Comparison of ENCODE assay signal across 24 cellular contexts in genomic region chr6:54114991-54115390, GRCh38. TPM values are rescaled to one million over a fixed set of nuclear protein-coding genes. Genes with fewer than 3 reads are reported as not detected.
DNase-seq lines count a peak whose midpoint lies in the region; ATAC-seq and TF ChIP-seq lines count a peak whose summit lies in the region.
"Had no signal": no experiment of that assay in that cellular context is flagged by ENCODE, and none has a peak within 500 bp of the region (broad histone marks: within the 10 kb centered on the region; RNA-seq: fewer than 3 reads in every experiment).

No MANE protein-coding gene starts in this region.

- no peaks in the 10 kb centered on the region for H3K36me3 Mint-ChIP-seq in activated CD8-positive, alpha-beta T cell treated with anti-CD3 and anti-CD28 coated beads, Interleukin-2, amount 10 ng/mL, durations not matched to agents 7 days and 5 days (ENCODE audit: low read depth)
- H3K36me3 Mint-ChIP-seq: CD14-positive monocyte; CD8-positive, alpha-beta memory T cell had no signal

- DNase-seq in left ventricle myocardium inferior (no peak), heart right ventricle (no peak), epithelial cell of esophagus (ENCODE audit: low read depth) (peak; percentile 61), mesenchymal stem cell (no peak), SKM-1 treated with dmso at 0.1 percent for 144 hours (lab: John Stamatoyannopoulos, UW; ENCODE audit: unreplicated experiment) (no peak)
- DNase-seq in activated CD8-positive, alpha-beta T cell treated with anti-CD3 and anti-CD28 coated beads, Interleukin-2, amount 10 ng/mL, durations not matched to agents 7 days and 5 days: no peak
- DNase-seq: 8988T; ACHN; AML-193; BE2C; CD4-positive, alpha-beta T cell; CD8-positive, alpha-beta memory T cell; DMS 273 treated with DMSO at 0.1 percent for 48 hours; DMS79; EL; GDM1; HFFc6 had no signal

- H3K9ac ChIP-seq in mesenchymal stem cell (ENCODE audit: low read length): no peak overlapping the region
- H3K9ac ChIP-seq: BLaER1 treated with 17β-estradiol and CSF1 and Interleukin-3, amounts not matched to agents 10 nM and 100 nM had no signal

- H3K18ac ChIP-seq in mesenchymal stem cell (ENCODE audit: low read depth in 1 of 2, low read length in 2 of 2): no peak overlapping the region

- CTCF ChIA-PET in activated CD8-positive, alpha-beta T cell treated with anti-CD3 and anti-CD28 coated beads, Interleukin-2, amount 10 ng/mL, durations not matched to agents 7 days and 5 days (lab: Charles Lee): no interaction called here

- no peaks in the 10 kb centered on the region for H3K4me1 Mint-ChIP-seq in activated CD8-positive, alpha-beta T cell treated with anti-CD3 and anti-CD28 coated beads, Interleukin-2, amount 10 ng/mL, durations not matched to agents 7 days and 5 days (ENCODE audit: low read depth)
- H3K4me1 Mint-ChIP-seq: CD14-positive monocyte; CD8-positive, alpha-beta memory T cell had no signal

- H3K27ac Mint-ChIP-seq in activated CD8-positive, alpha-beta T cell treated with anti-CD3 and anti-CD28 coated beads, Interleukin-2, amount 10 ng/mL, durations not matched to agents 7 days and 5 days: no peak overlapping the region
- H3K27ac Mint-ChIP-seq: CD14-positive monocyte; CD4-positive, alpha-beta T cell; CD8-positive, alpha-beta memory T cell; GM23338; HFFc6 had no signal

- H3K27me3 Mint-ChIP-seq in activated CD8-positive, alpha-beta T cell treated with anti-CD3 and anti-CD28 coated beads, Interleukin-2, amount 10 ng/mL, durations not matched to agents 7 days and 5 days (ENCODE audit: low read depth): no peaks in the 10 kb centered on the region

- no peak overlapping the region for H2AFZ ChIP-seq in mesenchymal stem cell (ENCODE audit: low read depth, low read length)
- H2AFZ ChIP-seq: GM23338 had no signal

- H3K36me3 ChIP-seq in left ventricle myocardium inferior (no peaks in the 10 kb centered on the region), heart right ventricle (no peaks in the 10 kb centered on the region), mesenchymal stem cell (ENCODE audit: control insufficient read depth in 1 of 2, insufficient read depth in 2 of 2, low read depth in 1 of 2, low read length in 2 of 2) (no peaks in the 10 kb centered on the region)
- H3K36me3 ChIP-seq: BE2C; BLaER1 treated with 17β-estradiol and CSF1 and Interleukin-3, amounts not matched to agents 10 nM and 100 nM; HAP-1 had no signal

- intact Hi-C loops in left ventricle myocardium inferior (cut with micrococcal nuclease): no loop called here
- intact Hi-C loops in heart right ventricle (cut with DNase I): no loop called here

- 84 to 87% methylated on average over 1 of the region's 1 CpG for WGBS in heart right ventricle, 2 donors
- 93% methylated on average over 1 of the region's 1 CpG for WGBS in mesenchymal stem cell

- peak overlapping the region; percentile 59 for H3K27ac ChIP-seq in left ventricle myocardium inferior (replicated peaks)
- no peak overlapping the region for H3K27ac ChIP-seq in heart right ventricle
- no peak overlapping the region for H3K27ac ChIP-seq in mesenchymal stem cell (ENCODE audit: low read length, poor library complexity, severe bottlenecking)
- H3K27ac ChIP-seq: A549; BLaER1 treated with 17β-estradiol and CSF1 and Interleukin-3, amounts not matched to agents 10 nM and 100 nM had no signal

- peak overlapping the region; percentile 19 for H3K4me2 ChIP-seq in mesenchymal stem cell (ENCODE audit: low read length, poor library complexity, severe bottlenecking)
- H3K4me2 ChIP-seq: A549; BLaER1 treated with 17β-estradiol and CSF1 and Interleukin-3, amounts not matched to agents 10 nM and 100 nM; GM23338 had no signal

- H3K14ac ChIP-seq in mesenchymal stem cell (ENCODE audit: low read length in 2 of 2): no peak overlapping the region

- H3K9me3 Mint-ChIP-seq in activated CD8-positive, alpha-beta T cell treated with anti-CD3 and anti-CD28 coated beads, Interleukin-2, amount 10 ng/mL, durations not matched to agents 7 days and 5 days (ENCODE audit: insufficient read depth): no peaks in the 10 kb centered on the region
- H3K9me3 Mint-ChIP-seq: CD4-positive, alpha-beta T cell; GM23338; HFFc6 had no signal

- no peak overlapping the region for H3K23ac ChIP-seq in mesenchymal stem cell (ENCODE audit: low read length in 2 of 2)

- no peak overlapping the region for H2BK12ac ChIP-seq in mesenchymal stem cell (ENCODE audit: low read length in 2 of 2)

- no peaks in the 10 kb centered on the region for H3K27me3 ChIP-seq in left ventricle myocardium inferior (ENCODE audit: low read depth)
- no peaks in the 10 kb centered on the region for H3K27me3 ChIP-seq in heart right ventricle
- H3K27me3 ChIP-seq in mesenchymal stem cell (ENCODE audit: control insufficient read depth in 1 of 2, insufficient read depth in 1 of 2, low read length in 2 of 2): no peaks in the 10 kb centered on the region
- H3K27me3 ChIP-seq: BE2C; BLaER1 treated with 17β-estradiol and CSF1 and Interleukin-3, amounts not matched to agents 10 nM and 100 nM had no signal

- H3K4me1 ChIP-seq in left ventricle myocardium inferior (peaks cover 88% of the 10 kb centered on the region), heart right ventricle (peaks cover 6 to 69% (median 29%) of the 10 kb centered on the region in 9 donors), mesenchymal stem cell (ENCODE audit: control insufficient read depth, insufficient read depth, low read depth, low read length) (no peaks in the 10 kb centered on the region)
- H3K4me1 ChIP-seq: A549; BE2C; BLaER1 treated with 17β-estradiol and CSF1 and Interleukin-3, amounts not matched to agents 10 nM and 100 nM; HAP-1 had no signal

- no peak for ATAC-seq in heart right ventricle
- no peak for ATAC-seq in activated CD8-positive, alpha-beta T cell treated with anti-CD3 and anti-CD28 coated beads, Interleukin-2, amount 10 ng/mL, durations not matched to agents 7 days and 5 days
- ATAC-seq: A549, GM12878, GM23338 had no signal

- H3K9me3 ChIP-seq in left ventricle myocardium inferior (replicated peaks): no peaks in the 10 kb centered on the region
- H3K9me3 ChIP-seq in heart right ventricle: no peaks in the 10 kb centered on the region
- H3K9me3 ChIP-seq in mesenchymal stem cell (ENCODE audit: control insufficient read depth, low read length): peaks cover 5% of the 10 kb centered on the region
- H3K9me3 ChIP-seq: A549; BE2C; BLaER1 treated with 17β-estradiol and CSF1 and Interleukin-3, amounts not matched to agents 10 nM and 100 nM; HAP-1 had no signal

- H3K4me3 Mint-ChIP-seq in activated CD8-positive, alpha-beta T cell treated with anti-CD3 and anti-CD28 coated beads, Interleukin-2, amount 10 ng/mL, durations not matched to agents 7 days and 5 days: no peak overlapping the region
- H3K4me3 Mint-ChIP-seq: CD14-positive monocyte; CD4-positive, alpha-beta T cell; CD8-positive, alpha-beta memory T cell; GM23338; HFFc6 had no signal

- H4K8ac ChIP-seq in mesenchymal stem cell (ENCODE audit: low read length): no peak overlapping the region

- no peak for TF ChIP-seq CTCF in left ventricle myocardium inferior (IDR thresholded peaks at IDR 0.05; ENCODE audit: borderline replicate concordance)
- no peak for TF ChIP-seq CTCF in heart right ventricle (IDR thresholded peaks at IDR 0.05)
- TF ChIP-seq CTCF in epithelial cell of esophagus (IDR thresholded peaks at IDR 0.05; ENCODE audit: insufficient read depth, low read depth, low read length, missing control alignments): no peak

- H3K4ac ChIP-seq in mesenchymal stem cell (ENCODE audit: low read depth in 1 of 2, low read length in 2 of 2): no peak overlapping the region

- H2AK5ac ChIP-seq in mesenchymal stem cell (ENCODE audit: low read length, severe bottlenecking): no peak overlapping the region

- H4K91ac ChIP-seq in mesenchymal stem cell (ENCODE audit: low read length): no peak overlapping the region

- H3K79me1 ChIP-seq in mesenchymal stem cell (replicated peaks; ENCODE audit: low read length, poor library complexity, severe bottlenecking): no peaks in the 10 kb centered on the region

- H3K4me3 ChIP-seq in left ventricle myocardium inferior (no peak overlapping the region), heart right ventricle (no peak overlapping the region), epithelial cell of esophagus (ENCODE audit: low read length) (no peak overlapping the region), mesenchymal stem cell (ENCODE audit: insufficient read depth in 1 of 2, low read depth in 1 of 2, low read length in 2 of 2) (no peak overlapping the region)
- H3K4me3 ChIP-seq: A549; BLaER1 treated with 17β-estradiol and CSF1 and Interleukin-3, amounts not matched to agents 10 nM and 100 nM; GM12878; GM23338; HAP-1 had no signal

- POLR2A ChIA-PET in activated CD8-positive, alpha-beta T cell treated with anti-CD3 and anti-CD28 coated beads, Interleukin-2, amount 10 ng/mL, durations not matched to agents 7 days and 5 days (lab: Charles Lee): no interaction called here

- no peak overlapping the region for H2BK120ac ChIP-seq in mesenchymal stem cell (ENCODE audit: low read depth, low read length)

- H2BK5ac ChIP-seq in mesenchymal stem cell (ENCODE audit: low read depth, low read length, poor library complexity, severe bottlenecking): no peak overlapping the region

- no peak overlapping the region for H2BK15ac ChIP-seq in mesenchymal stem cell (ENCODE audit: low read depth, poor library complexity, severe bottlenecking)

RNA-seq across cellular contexts. Expression of gene MLIP, which starts 3.7 kb away (rescaled TPM):
- total RNA-seq in left ventricle myocardium inferior (397 TPM), heart right ventricle (100 to 1,000 TPM; 356 to 486 (median 399) TPM)
- polyA plus RNA-seq in heart right ventricle: 100 to 1,000 TPM; 102 to 153 TPM
- polyA plus RNA-seq in mesenchymal stem cell (2013, experiment 1 of 2): 0.08 TPM
- 0.16 TPM for polyA plus RNA-seq in mesenchymal stem cell (2013, experiment 2 of 2)
- not detected for total RNA-seq in activated CD8-positive, alpha-beta T cell treated with anti-CD3 and anti-CD28 coated beads, Interleukin-2, amount 10 ng/mL, durations not matched to agents 7 days and 5 days
- total RNA-seq: CD4-positive, alpha-beta T cell; CD8-positive, alpha-beta memory T cell; GM12878; GM23338; H4; HFFc6 had no signal
- polyA plus RNA-seq: CD14-positive monocyte; CD8-positive, alpha-beta memory T cell; GM12878; GM23338 had no signal

Comparison
In these comparisons a context has a peak if more than half of its experiments do, and no peak if none do; other contexts are left out.
1. RNA of gene MLIP, which starts 3.7 kb away (total RNA-seq): 356 to 486 TPM in heart right ventricle and 397 TPM in left ventricle myocardium inferior (single experiment); not detected in activated CD8-positive, alpha-beta T cell treated with anti-CD3 and anti-CD28 coated beads, Interleukin-2, amount 10 ng/mL, durations not matched to agents 7 days and 5 days; every median in the first group is over 100 times any median in the second.